ENCODE assay signal across 23 cellular contexts in genomic region chr17:77926144-77926543, GRCh38.
"Had no signal": no experiment of that assay in that cellular context is flagged by ENCODE, and none has a peak within 500 bp of the region (broad histone marks: within the 10 kb centered on the region; RNA-seq: fewer than 3 reads in every experiment).

No MANE protein-coding gene starts in this region.

- H3K36me3 ChIP-seq: MG63, SJSA1 had no signal

- H3K4me3 ChIP-seq: MG63, SJSA1, SK-N-MC had no signal

- H3K27ac ChIP-seq: HL-60, SJSA1, SK-N-MC had no signal

- H3K9me3 ChIP-seq: MG63, SJSA1 had no signal

- H3K4me1 ChIP-seq: SJSA1 had no signal

- FAIRE-seq: RCC 7860 had no signal

- DNase-seq: Karpas-422, KG1, MG63, NCI-H1092, NCI-H1105 treated with DMSO at 0.1 percent for 48 hours, NCI-H1417 treated with DMSO at 0.1 percent for 48 hours, NCI-H146, NCI-H1694 treated with DMSO at 0.1 percent for 48 hours, NCI-H1930, NCI-H2081, NCI-H2107, NCI-H226, NCI-H510A, NCI-H524 treated with DMSO at 0.1 percent for 48 hours, NCI-H69, NCI-H774, Right ventricle myocardium superior, RPMI8226, SIG-M5 had no signal
